In the genomic region with DNA sequence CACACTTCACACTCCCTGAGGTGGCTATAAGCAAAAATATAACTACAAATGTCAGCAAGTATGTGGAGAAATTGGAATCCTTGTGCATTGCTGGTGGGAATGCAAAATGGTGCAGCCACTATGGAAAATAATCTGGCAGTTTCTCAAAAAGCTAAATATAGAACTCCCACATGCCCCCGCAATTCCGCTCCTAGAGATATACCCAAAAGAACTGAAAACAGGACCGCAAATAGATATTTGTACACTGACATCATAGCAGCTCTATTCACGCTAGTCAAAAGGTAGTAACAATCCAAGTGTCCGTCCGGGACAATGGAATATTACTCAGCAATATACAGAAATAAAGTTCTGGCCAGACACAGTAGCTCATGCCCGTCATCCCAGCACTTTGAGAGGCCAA, we compare ENCODE assay signal across 19 cellular contexts.
"Had no signal": no experiment of that assay in that cellular context is flagged by ENCODE, and none has a peak within 500 bp of the region (broad histone marks: within the 10 kb centered on the region; RNA-seq: fewer than 3 reads in every experiment).

No MANE protein-coding gene starts in this region.

- H3K27ac Mint-ChIP-seq: mesothelial cell of epicardium had no signal

- H3K4me3 Mint-ChIP-seq: mesothelial cell of epicardium, naive B cell had no signal

- H3K9me3 Mint-ChIP-seq: mesothelial cell of epicardium, naive B cell had no signal

- H3K36me3 Mint-ChIP-seq: mesothelial cell of epicardium, naive B cell had no signal

- H3K27me3 ChIP-seq: dorsolateral prefrontal cortex, esophagus muscularis mucosa, gastroesophageal sphincter, heart left ventricle, hepatocyte, left lung had no signal

- H3K27ac ChIP-seq: coronary artery, dorsolateral prefrontal cortex, esophagus muscularis mucosa, foreskin keratinocyte, gastroesophageal sphincter, heart left ventricle, hepatocyte, left lung, lower lobe of right lung had no signal

- H3K9me3 ChIP-seq: esophagus muscularis mucosa, gastroesophageal sphincter, left lung, lower lobe of right lung, mucosa of descending colon had no signal

- H3K4me3 ChIP-seq: coronary artery, dorsolateral prefrontal cortex, esophagus muscularis mucosa, gastroesophageal sphincter, heart left ventricle, hepatocyte, left lung, lower lobe of right lung, mucosa of descending colon had no signal

- H3K4me1 ChIP-seq: foreskin keratinocyte had no signal

- DNase-seq: dermis blood vessel endothelial cell; dorsolateral prefrontal cortex; effector CD4-positive, alpha-beta T cell; effector memory CD4-positive, alpha-beta T cell; foreskin keratinocyte; heart left ventricle; hypothalamus; left cardiac atrium; left lung; left ventricle myocardium superior; lower lobe of right lung; mesenchymal stem cell; mucosa of descending colon; naive B cell had no signal

- H3K36me3 ChIP-seq: esophagus muscularis mucosa, gastroesophageal sphincter, heart left ventricle, left lung, lower lobe of right lung had no signal
